In genomic region chr12:12741705-12742104, GRCh38 we compare ENCODE assay signal across 10 cellular contexts. TPM values are rescaled to one million over a fixed set of nuclear protein-coding genes. Genes with fewer than 3 reads are reported as not detected.
DNase-seq lines count a peak whose midpoint lies in the region; ATAC-seq and TF ChIP-seq lines count a peak whose summit lies in the region.
"Had no signal": no experiment of that assay in that cellular context is flagged by ENCODE, and none has a peak within 500 bp of the region (broad histone marks: within the 10 kb centered on the region; RNA-seq: fewer than 3 reads in every experiment).

No MANE protein-coding gene starts in this region.

- TF ChIP-seq CTCF in brain (conservative IDR thresholded peaks at IDR 0.05) = no peak
- TF ChIP-seq CTCF in nephron progenitor cell (IDR thresholded peaks at IDR 0.05) = no peak
- no peak for TF ChIP-seq CTCF in Peyer's patch (IDR thresholded peaks at IDR 0.05)

- H3K27me3 ChIP-seq in Peyer's patch = no peaks in the 10 kb centered on the region

- peak; percentile 65 for DNase-seq in NCI-H1694 treated with DMSO at 0.1 percent for 48 hours (lab: John Stamatoyannopoulos, UW)
- DNase-seq in nephron progenitor cell = no peak
- DNase-seq in Peyer's patch = no peak
- no peak for DNase-seq in DMS79 (lab: John Stamatoyannopoulos, UW)
- DNase-seq: effector CD8-positive, alpha-beta T cell; NCI-H510A; stimulated activated naive CD8-positive, alpha-beta T cell treated with anti-CD3 and anti-CD28 coated beads, Interleukin-15, amount 100 ng/mL, for 72 hours had no signal

- H3K27me3 Mint-ChIP-seq in brain (no peaks in the 10 kb centered on the region), nephron progenitor cell (ENCODE audit: low read depth, poor library complexity) (peaks cover 6% of the 10 kb centered on the region)
- H3K27me3 Mint-ChIP-seq: stimulated activated naive CD8-positive, alpha-beta T cell treated with anti-CD3 and anti-CD28 coated beads, Interleukin-15, amount 100 ng/mL, for 72 hours had no signal

- no peak for TF ChIP-seq POLR2A in Peyer's patch (IDR thresholded peaks at IDR 0.05)

- no peak overlapping the region for H3K27ac ChIP-seq in Peyer's patch

- H3K4me3 Mint-ChIP-seq in brain (peak overlapping the region in 1 of 5 experiments; percentile 10), nephron progenitor cell (no peak overlapping the region)
- H3K4me3 Mint-ChIP-seq: neural crest cell; stimulated activated naive CD8-positive, alpha-beta T cell treated with anti-CD3 and anti-CD28 coated beads, Interleukin-15, amount 100 ng/mL, for 72 hours had no signal

- H3K27ac Mint-ChIP-seq in brain (peak overlapping the region in 4 of 5 experiments; percentile 29 to 84 (median 48)), nephron progenitor cell (peak overlapping the region; percentile 73)
- H3K27ac Mint-ChIP-seq: stimulated activated naive CD8-positive, alpha-beta T cell treated with anti-CD3 and anti-CD28 coated beads, Interleukin-15, amount 100 ng/mL, for 72 hours had no signal

- no peak for ATAC-seq in GM18861 (IDR thresholded peaks at IDR 0.05; ENCODE audit: unreplicated experiment)
- ATAC-seq: stimulated activated naive CD8-positive, alpha-beta T cell treated with anti-CD3 and anti-CD28 coated beads, Interleukin-15, amount 100 ng/mL, for 72 hours had no signal

- H3K9me3 ChIP-seq in Peyer's patch = no peaks in the 10 kb centered on the region

- no peaks in the 10 kb centered on the region for H3K36me3 ChIP-seq in Peyer's patch

- H3K36me3 Mint-ChIP-seq in brain (peaks cover 4% of the 10 kb centered on the region), nephron progenitor cell (ENCODE audit: low read depth) (peaks cover 8% of the 10 kb centered on the region)

- no peaks in the 10 kb centered on the region for H3K4me1 ChIP-seq in Peyer's patch

- H3K4me3 ChIP-seq in Peyer's patch = no peak overlapping the region

- no peaks in the 10 kb centered on the region for H3K9me3 Mint-ChIP-seq in brain
- H3K9me3 Mint-ChIP-seq in nephron progenitor cell = no peaks in the 10 kb centered on the region
- H3K9me3 Mint-ChIP-seq: neural crest cell; stimulated activated naive CD8-positive, alpha-beta T cell treated with anti-CD3 and anti-CD28 coated beads, Interleukin-15, amount 100 ng/mL, for 72 hours had no signal

- H3K4me1 Mint-ChIP-seq in brain = peaks cover 45% of the 10 kb centered on the region
- H3K4me1 Mint-ChIP-seq in nephron progenitor cell = peaks cover 53% of the 10 kb centered on the region

RNA-seq across cellular contexts. Expression of gene CDKN1B, which starts 24.5 kb away (rescaled TPM):
- polyA plus RNA-seq in brain (ENCODE audit: insufficient read depth, low read depth, low replicate concordance) = 81.4 TPM
- total RNA-seq in Peyer's patch = 10 to 100 TPM; 37.7 to 66.0 (median 48.1) TPM

RNA-seq across cellular contexts. Expression of gene APOLD1, which starts 43.8 kb away (rescaled TPM):
- polyA plus RNA-seq in brain (ENCODE audit: insufficient read depth, low read depth, low replicate concordance) = 23.9 TPM
- 10 to 100 TPM in 1 of 4 donors, 1 to 10 TPM in 3; 2.3 to 14.9 (median 5.6) TPM for total RNA-seq in Peyer's patch

RNA-seq across cellular contexts. Expression of gene GPR19, which starts 45.7 kb away (rescaled TPM):
- 11.3 TPM for polyA plus RNA-seq in brain (ENCODE audit: insufficient read depth, low read depth, low replicate concordance)
- 1 to 10 TPM in 1 of 4 donors, under 1 TPM in 1, not detected in 2; 0.54 to 1.2 TPM for total RNA-seq in Peyer's patch
